Comparison of ENCODE assay signal across 25 cellular contexts in the genomic region with DNA sequence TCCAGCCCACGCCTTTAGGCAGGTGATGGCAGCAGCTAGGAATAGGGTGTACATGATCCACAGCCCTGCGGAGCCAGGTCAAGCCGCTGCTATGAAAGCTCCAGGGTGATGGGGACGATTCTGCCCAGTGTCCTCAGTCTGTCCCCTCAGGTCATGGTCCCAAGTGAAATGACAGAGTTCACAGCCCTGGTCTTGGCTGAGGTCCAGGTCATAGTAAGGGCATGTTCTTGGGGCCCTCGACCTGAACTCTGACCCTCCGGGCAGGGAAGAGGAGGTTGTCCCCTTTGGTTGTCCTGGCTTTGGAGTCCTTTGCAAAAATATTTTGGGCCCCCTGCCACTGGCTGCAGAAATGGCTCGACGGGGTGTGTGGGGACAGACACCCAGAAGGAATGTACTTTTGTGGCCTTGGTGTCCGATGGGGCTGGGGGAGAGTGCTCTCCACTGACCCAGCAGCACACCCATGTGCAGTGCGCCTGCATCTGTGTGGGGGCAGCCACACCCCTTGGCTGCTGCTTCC. TPM values are rescaled to one million over a fixed set of nuclear protein-coding genes. Genes with fewer than 3 reads are reported as not detected.
DNase-seq lines count a peak whose midpoint lies in the region; ATAC-seq, FAIRE-seq and TF ChIP-seq lines count a peak whose summit lies in the region.
"Had no signal": no experiment of that assay in that cellular context is flagged by ENCODE, and none has a peak within 500 bp of the region (broad histone marks: within the 10 kb centered on the region; RNA-seq: fewer than 3 reads in every experiment).

No MANE protein-coding gene starts in this region.

- H3K36me3 ChIP-seq in cardiac muscle cell (peaks cover 15% of the 10 kb centered on the region), HepG2 (replicated peaks in 1 of 2; ENCODE audit: control insufficient read depth in 1 of 2, insufficient read depth in 2 of 2, low read length in 2 of 2) (peaks cover 20% of the 10 kb centered on the region in 2 experiments; a peak in 4 of 5 replicates), psoas muscle (ENCODE audit: insufficient read depth in 1 of 2, low read depth in 1 of 2) (peaks cover 0 to 15% of the 10 kb centered on the region in 2 donors)

- peaks cover 7% of the 10 kb centered on the region for H3K4me1 ChIP-seq in cardiac muscle cell (ENCODE audit: low read depth)
- peaks cover 35% of the 10 kb centered on the region for H3K4me1 ChIP-seq in HepG2 (ENCODE audit: insufficient read depth, low read length)
- H3K4me1 ChIP-seq in psoas muscle, result peaks cover 16% of the 10 kb centered on the region

- TF ChIP-seq POLR2A in HepG2 (IDR thresholded peaks at IDR 0.05; ENCODE audit: insufficient read depth in 1 of 2, low read depth in 2 of 2, low read length in 2 of 2), result no peak
- no peak for TF ChIP-seq POLR2A in erythroblast (IDR thresholded peaks at IDR 0.05; ENCODE audit: low read length)

- H2AFZ ChIP-seq in HepG2 (ENCODE audit: low read length), result no peak overlapping the region

- H3K9me3 ChIP-seq in cardiac muscle cell (ENCODE audit: low read depth) (no peaks in the 10 kb centered on the region), HepG2 (ENCODE audit: low read length) (no peaks in the 10 kb centered on the region), psoas muscle (no peaks in the 10 kb centered on the region)

- CTCF ChIA-PET in HepG2 (lab: Yijun Ruan, JAX; ENCODE audit: low intra/inter-chr PET ratio, low total read pairs), result no interaction called here

- no peak for ATAC-seq in Right ventricle myocardium superior (ENCODE audit: poor library complexity)
- peak; percentile 33 for ATAC-seq in HepG2
- ATAC-seq in psoas muscle, result peak; percentile 12 to 32 (median 20)
- ATAC-seq in GM21619 (IDR thresholded peaks at IDR 0.05; ENCODE audit: unreplicated experiment), result no peak
- ATAC-seq in HG02938 (IDR thresholded peaks at IDR 0.05; ENCODE audit: unreplicated experiment), result no peak

- 63% methylated on average over 9 of the region's 10 CpGs for WGBS in HepG2 (ENCODE audit: low lambda C conversion rate)
- 54 to 72% (median 67%) methylated on average over 10 of the region's 10 CpGs for WGBS in psoas muscle, 3 donors

- TF ChIP-seq CTCF in cardiac muscle cell (IDR thresholded peaks at IDR 0.05; ENCODE audit: low read depth, low read length) (no peak), HepG2 (CRISPR knock-in tag; IDR thresholded peaks at IDR 0.05) (no peak), psoas muscle (IDR thresholded peaks at IDR 0.05) (no peak)

- H3K4me3 ChIP-seq in cardiac muscle cell (no peak overlapping the region), HepG2 (replicated peaks in 1 of 3; ENCODE audit: insufficient read depth in 1 of 3, low read depth in 2 of 3, low read length in 3 of 3) (no peak overlapping the region), psoas muscle (no peak overlapping the region)

- H3K27ac ChIP-seq in cardiac muscle cell (peak overlapping the region; percentile 45), HepG2 (ENCODE audit: extremely low read length, insufficient read depth, low read length) (no peak overlapping the region), psoas muscle (no peak overlapping the region)
- H3K27ac ChIP-seq: C4-2B had no signal

- H3K27me3 ChIP-seq in cardiac muscle cell (no peaks in the 10 kb centered on the region), HepG2 (ENCODE audit: control insufficient read depth in 1 of 2, insufficient read depth in 2 of 2, low read length in 2 of 2) (no peaks in the 10 kb centered on the region), psoas muscle (ENCODE audit: insufficient read depth in 3 of 3, low read length in 2 of 3) (no peaks in the 10 kb centered on the region)

- no peak; the same call in 1 of the 2 replicates for TF ChIP-seq RAD21 in HepG2 (CRISPR knock-in tag; IDR thresholded peaks at IDR 0.05)

- H3K4me2 ChIP-seq in HepG2 (ENCODE audit: low read depth, low read length), result 0 out of 2 replicates have a peak overlapping the region, but pooled peaks have one; percentile 20

- no peak for FAIRE-seq in HepG2 (lab: Jason Lieb, UNC)

- POLR2A ChIA-PET in HepG2 (lab: Yijun Ruan, JAX), result interaction anchor here (0.9 kb wide), 1 partner anchor 15 kb away, joined by 3 read pairs; no protein-coding TSS in a partner anchor

- no peak overlapping the region for H3K9ac ChIP-seq in HepG2 (ENCODE audit: insufficient read depth, low read depth, low read length)

- DNase-seq in cardiac muscle cell (ENCODE audit: low read depth in 1 of 2, low spot score in 1 of 2) (no peak), Right ventricle myocardium superior (no peak), HepG2 (ENCODE audit: low spot score) (no peak), psoas muscle (no peak), erythroblast (lab: John Stamatoyannopoulos, UW) (no peak), head of caudate nucleus (no peak)
- DNase-seq: Calu3; CD8-positive, alpha-beta memory T cell; EL; GF-D8; HCEC 1CT; MM.1S; NCI-H1048; NCI-H1436; NCI-H187 treated with DMSO at 0.1 percent for 48 hours; NCI-H2107; NCI-H446 treated with DMSO at 0.1 percent for 48 hours; NCI-H526 treated with DMSO at 0.1 percent for 48 hours; SHP77; SW 1271 had no signal

- TF ChIP-seq EP300 in HepG2 (IDR thresholded peaks at IDR 0.05; ENCODE audit: low read depth in 2 of 2, low read length in 2 of 2) (no peak), HepG2 (CRISPR knock-in tag; IDR thresholded peaks at IDR 0.05; ENCODE audit: borderline replicate concordance) (no peak)

- intact Hi-C loops in Right ventricle myocardium superior (cut with DNase I) (no loop called here), HepG2 (cut with micrococcal nuclease; ENCODE audit: unreplicated experiment) (no loop called here), psoas muscle (cut with DNase I) (no loop called here), head of caudate nucleus (cut with DNase I) (no loop called here)

- in situ Hi-C loops in HepG2 (cut with HindIII; ENCODE audit: extremely low pct_ligation_motif_present, low pct_unique_long_range_greater_than_20kb), result no loop called here

- peaks cover 9% of the 10 kb centered on the region for H4K20me1 ChIP-seq in HepG2 (ENCODE audit: insufficient read depth, low read length)

- H3K79me2 ChIP-seq in HepG2 (ENCODE audit: insufficient read depth, low read length), result no peaks in the 10 kb centered on the region

- BruUV-seq in HepG2 (replicated peaks; lab: Mats Ljungman, UMichigan), result no TSS peak

RNA-seq across cellular contexts. Expression of gene C22orf31, which starts 7.3 kb away (rescaled TPM):
- not detected in 2 replicates for total RNA-seq in cardiac muscle cell
- not detected in 2 replicates for polyA plus RNA-seq in cardiac muscle cell
- total RNA-seq in Right ventricle myocardium superior, result not detected
- not detected in 2 replicates for total RNA-seq in HepG2 (2016; rRNA removed; fragmentation: Illumina TruSeq; extraction: Trizol)
- total RNA-seq in HepG2 (2016; cell fraction: cytosol; rRNA removed; fragmentation: Illumina TruSeq; extraction: Trizol; ENCODE audit: low read depth), result not detected in 2 replicates
- 0.19 TPM in 1 of 2 replicates, not detected in the other for total RNA-seq in HepG2 (2016; cell fraction: insoluble cytoplasmic fraction; rRNA removed; fragmentation: Illumina TruSeq; extraction: Trizol)
- not detected in 2 replicates for total RNA-seq in HepG2 (2016; cell fraction: membrane; rRNA removed; fragmentation: Illumina TruSeq; extraction: Trizol)
- total RNA-seq in HepG2 (2016; cell fraction: nucleus; rRNA removed; fragmentation: Illumina TruSeq; extraction: Trizol), result not detected in 2 replicates
- not detected in 2 replicates for polyA plus RNA-seq in HepG2 (2011; rRNA removed)
- polyA plus RNA-seq in HepG2 (2011; cell fraction: cytosol; rRNA removed), result not detected in 2 replicates
- polyA plus RNA-seq in HepG2 (2011; cell fraction: nucleus; rRNA removed), result not detected in 2 replicates
- not detected in 2 replicates for polyA plus RNA-seq in HepG2 (2012)
- 0.25 TPM in 1 of 2 replicates, not detected in the other for polyA plus RNA-seq in HepG2 (2016; cell fraction: cytosol; fragmentation: Illumina TruSeq; extraction: Trizol; ENCODE audit: low read depth)
- polyA plus RNA-seq in HepG2 (2016; cell fraction: insoluble cytoplasmic fraction; fragmentation: Illumina TruSeq; extraction: Trizol; ENCODE audit: low read depth), result not detected in 2 replicates
- not detected in 2 replicates for polyA plus RNA-seq in HepG2 (2016; cell fraction: membrane; fragmentation: Illumina TruSeq; extraction: Trizol; ENCODE audit: low read depth)
- polyA plus RNA-seq in HepG2 (2016; cell fraction: nucleus; fragmentation: Illumina TruSeq; extraction: Trizol; ENCODE audit: insufficient read depth, low read depth), result not detected in 2 replicates
- not detected in 2 replicates for polyA minus RNA-seq in HepG2 (2011; rRNA and poly(A)+ RNA removed; ENCODE audit: low replicate concordance)
- not detected in 2 replicates for polyA minus RNA-seq in HepG2 (2011; cell fraction: cytosol; rRNA and poly(A)+ RNA removed)
- not detected in 2 replicates for polyA minus RNA-seq in HepG2 (2011; cell fraction: nucleus; rRNA and poly(A)+ RNA removed)
- total RNA-seq in psoas muscle, result not detected
- not detected for polyA plus RNA-seq in psoas muscle
- total RNA-seq: A172; Calu3; CD8-positive, alpha-beta memory T cell; LHCN-M2 had no signal
- polyA plus RNA-seq: CD8-positive, alpha-beta memory T cell had no signal

RNA-seq across cellular contexts. Expression of gene KREMEN1, which starts 18.5 kb away (rescaled TPM):
- total RNA-seq in cardiac muscle cell (19.0 and 20.3 TPM in 2 replicates), Right ventricle myocardium superior (49.9 TPM), HepG2 (2016; rRNA removed; fragmentation: Illumina TruSeq; extraction: Trizol) (10.2 and 13.8 TPM in 2 replicates), psoas muscle (10 to 100 TPM; 17.5 to 68.2 (median 38.0) TPM)
- polyA plus RNA-seq in cardiac muscle cell (18.0 and 18.1 TPM in 2 replicates), HepG2 (2011; rRNA removed) (8.9 and 9.8 TPM in 2 replicates), psoas muscle (10 to 100 TPM in 1 of 3 donors, 1 to 10 TPM in 2; 7.7 to 13.9 (median 8.8) TPM)
- total RNA-seq in HepG2 (2016; cell fraction: cytosol; rRNA removed; fragmentation: Illumina TruSeq; extraction: Trizol; ENCODE audit: low read depth), result 1.6 and 2.8 TPM in 2 replicates
- 8.1 and 13.9 TPM in 2 replicates for total RNA-seq in HepG2 (2016; cell fraction: insoluble cytoplasmic fraction; rRNA removed; fragmentation: Illumina TruSeq; extraction: Trizol)
- total RNA-seq in HepG2 (2016; cell fraction: membrane; rRNA removed; fragmentation: Illumina TruSeq; extraction: Trizol), result 6.5 and 7.3 TPM in 2 replicates
- total RNA-seq in HepG2 (2016; cell fraction: nucleus; rRNA removed; fragmentation: Illumina TruSeq; extraction: Trizol), result 10.2 and 12.6 TPM in 2 replicates
- 8.5 and 10.8 TPM in 2 replicates for polyA plus RNA-seq in HepG2 (2011; cell fraction: cytosol; rRNA removed)
- 5.2 and 6.3 TPM in 2 replicates for polyA plus RNA-seq in HepG2 (2011; cell fraction: nucleus; rRNA removed)
- 5.6 and 7.9 TPM in 2 replicates for polyA plus RNA-seq in HepG2 (2012)
- 1.5 TPM in 2 replicates for polyA plus RNA-seq in HepG2 (2016; cell fraction: cytosol; fragmentation: Illumina TruSeq; extraction: Trizol; ENCODE audit: low read depth)
- 9.5 and 11.0 TPM in 2 replicates for polyA plus RNA-seq in HepG2 (2016; cell fraction: insoluble cytoplasmic fraction; fragmentation: Illumina TruSeq; extraction: Trizol; ENCODE audit: low read depth)
- polyA plus RNA-seq in HepG2 (2016; cell fraction: membrane; fragmentation: Illumina TruSeq; extraction: Trizol; ENCODE audit: low read depth), result 4.1 and 5.6 TPM in 2 replicates
- polyA plus RNA-seq in HepG2 (2016; cell fraction: nucleus; fragmentation: Illumina TruSeq; extraction: Trizol; ENCODE audit: insufficient read depth, low read depth), result 20.4 and 21.5 TPM in 2 replicates
- 1.5 and 13.8 TPM in 2 replicates for polyA minus RNA-seq in HepG2 (2011; rRNA and poly(A)+ RNA removed; ENCODE audit: low replicate concordance)
- 5.3 and 6.3 TPM in 2 replicates for polyA minus RNA-seq in HepG2 (2011; cell fraction: cytosol; rRNA and poly(A)+ RNA removed)
- polyA minus RNA-seq in HepG2 (2011; cell fraction: nucleus; rRNA and poly(A)+ RNA removed), result 1.8 and 2.7 TPM in 2 replicates
- polyA plus RNA-seq: CD8-positive, alpha-beta memory T cell had no signal

Comparison
In these comparisons a context has a peak if more than half of its experiments do, and no peak if none do; other contexts are left out.
1. ATAC-seq: peak in HepG2 (single experiment) and psoas muscle (4 of 4); none in Right ventricle myocardium superior (single experiment), GM21619 (single experiment) and HG02938 (single experiment).